ENCODE assay signal across 8 cellular contexts in the genomic region with DNA sequence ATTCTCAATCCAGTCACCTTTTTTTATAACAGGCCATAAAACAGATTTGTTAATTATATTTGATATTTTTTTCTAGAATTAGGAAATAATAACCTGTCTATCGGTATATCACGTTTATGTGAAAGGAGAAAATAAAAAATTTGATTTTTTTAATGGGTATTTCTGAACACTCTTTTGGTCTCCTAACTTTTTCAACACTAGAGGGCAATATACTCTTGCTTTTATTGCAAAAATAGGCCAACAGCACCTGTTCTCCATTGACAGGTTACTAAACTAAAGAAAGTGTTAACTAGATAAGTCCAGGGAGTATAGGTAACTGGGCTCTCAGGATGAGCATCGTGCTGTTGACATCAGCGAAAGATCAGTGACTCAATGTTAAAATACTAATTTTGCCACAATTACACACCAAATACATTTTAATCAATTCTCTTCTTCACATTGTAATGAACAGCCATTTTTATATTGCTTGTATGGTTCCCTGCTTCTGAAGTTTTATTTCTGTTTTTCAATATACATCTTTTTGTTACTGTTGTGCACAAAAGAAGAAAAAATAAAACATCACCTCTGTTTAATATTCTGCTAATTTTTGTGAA. TPM values are rescaled to one million over a fixed set of nuclear protein-coding genes. Genes with fewer than 3 reads are reported as not detected.
DNase-seq lines count a peak whose midpoint lies in the region; ATAC-seq, FAIRE-seq and TF ChIP-seq lines count a peak whose summit lies in the region.

No MANE protein-coding gene starts in this region.

- CTCF ChIA-PET in SK-N-SH (lab: Yijun Ruan, JAX) = no interaction called here

- H3K4me2 ChIP-seq in DOHH2 (ENCODE audit: low read length) (no peak overlapping the region), SK-N-SH (no peak overlapping the region)

- H3K79me2 ChIP-seq in DOHH2 (ENCODE audit: control insufficient read depth, low read length) (no peaks in the 10 kb centered on the region), SK-N-SH (ENCODE audit: insufficient read depth) (no peaks in the 10 kb centered on the region)

- no peaks in the 10 kb centered on the region for H3K27me3 ChIP-seq in DOHH2 (ENCODE audit: control insufficient read depth, low read length)
- H3K27me3 ChIP-seq in SK-N-SH (ENCODE audit: insufficient read depth) = no peaks in the 10 kb centered on the region

- no peaks in the 10 kb centered on the region for H3K9me2 ChIP-seq in DOHH2 (replicated peaks; ENCODE audit: control insufficient read depth, low read length)
- H3K9me2 ChIP-seq in SK-N-SH = no peaks in the 10 kb centered on the region

- H3K27ac ChIP-seq in DOHH2 (ENCODE audit: low read depth, low read length) (no peak overlapping the region), SK-N-SH (ENCODE audit: low read depth in 2 of 2, low read length in 1 of 2) (no peak overlapping the region)

- no peaks in the 10 kb centered on the region for H3K4me1 ChIP-seq in DOHH2 (ENCODE audit: control insufficient read depth, low read length)
- H3K4me1 ChIP-seq in SK-N-SH (ENCODE audit: control insufficient read depth in 1 of 2, insufficient read depth in 2 of 2, low read depth in 1 of 2, low read length in 1 of 2) = no peaks in the 10 kb centered on the region; a peak in 1 of 4 replicates

- H3F3A ChIP-seq in DOHH2 (ENCODE audit: control insufficient read depth, insufficient read depth) (no peaks in the 10 kb centered on the region), SK-N-SH (replicated peaks; ENCODE audit: insufficient read depth) (no peaks in the 10 kb centered on the region)

- FAIRE-seq in islet of Langerhans (lab: Jason Lieb, UNC) = peak; percentile 93

- DNase-seq in SK-N-SH = peak; percentile 4
- DNase-seq in activated CD4-positive, CD25-positive, alpha-beta regulatory T cell (lab: John Stamatoyannopoulos, UW) = no peak
- no peak for DNase-seq in GM19238 (ENCODE audit: insufficient read length, low spot score)
- DNase-seq in activated naive CD4-positive, alpha-beta T cell treated with Interleukin-2 at 50 U/mL for 16 hours = no peak

- ATAC-seq in GM21423 (IDR thresholded peaks at IDR 0.05; ENCODE audit: unreplicated experiment) = peak; percentile 56

- no peaks in the 10 kb centered on the region for H4K20me1 ChIP-seq in DOHH2 (ENCODE audit: control insufficient read depth, insufficient read depth, low read depth, low read length)
- H4K20me1 ChIP-seq in SK-N-SH (ENCODE audit: insufficient read depth) = no peaks in the 10 kb centered on the region

- H2AFZ ChIP-seq in SK-N-SH (ENCODE audit: low read depth) = no peak overlapping the region

- no peak overlapping the region for H3K4me3 ChIP-seq in DOHH2 (ENCODE audit: low read length)
- no peak overlapping the region; a peak in 1 of 4 replicates for H3K4me3 ChIP-seq in SK-N-SH (ENCODE audit: low read depth in 2 of 2, low read length in 1 of 2)

- H3K9ac ChIP-seq in SK-N-SH = no peak overlapping the region

- POLR2A ChIA-PET in SK-N-SH (lab: Yijun Ruan, JAX) = no interaction called here

- peak; percentile 68 for TF ChIP-seq RAD21 in SK-N-SH (IDR thresholded peaks at IDR 0.05; ENCODE audit: low read length)

- 0% methylated on average over 4 of the region's 4 CpGs for WGBS in SK-N-SH (ENCODE audit: low lambda C conversion rate)

- H3K9me3 ChIP-seq in DOHH2 (ENCODE audit: control insufficient read depth, insufficient read depth, low read length) (no peaks in the 10 kb centered on the region), SK-N-SH (no peaks in the 10 kb centered on the region)

- TF ChIP-seq CTCF in DOHH2 (IDR thresholded peaks at IDR 0.05; ENCODE audit: low read depth, low read length, poor library complexity, severe bottlenecking) (peak; percentile 60), LNCAP (IDR thresholded peaks at IDR 0.05) (peak; percentile 54), SK-N-SH (IDR thresholded peaks at IDR 0.05) (peak; percentile 86)

- H3K36me3 ChIP-seq in DOHH2 (ENCODE audit: control insufficient read depth, low read length) (no peaks in the 10 kb centered on the region), SK-N-SH (replicated peaks in 1 of 2; ENCODE audit: control insufficient read depth in 1 of 2, insufficient read depth in 2 of 2, low read length in 1 of 2) (no peaks in the 10 kb centered on the region)

- no peak for TF ChIP-seq EP300 in SK-N-SH (IDR thresholded peaks at IDR 0.05; ENCODE audit: borderline replicate concordance in 1 of 2, low read depth in 1 of 2, low read length in 1 of 2)

TF ChIP-seq in SK-N-SH, 30 proteins besides CTCF, POLR2A, EP300 and RAD21:
- TF ChIP-seq FOXJ3 (CRISPR knock-in tag; IDR thresholded peaks at IDR 0.05) = no peak
- TF ChIP-seq EZH2phosphoT487 (IDR thresholded peaks at IDR 0.05; ENCODE audit: borderline replicate concordance, low read depth) = no peak
- peak; percentile 14; the same call in 1 of the 2 replicates for TF ChIP-seq SMC3 (IDR thresholded peaks at IDR 0.05; ENCODE audit: low read depth, low read length)
- TF ChIP-seq USF2 (IDR thresholded peaks at IDR 0.05; ENCODE audit: borderline replicate concordance, low read depth, low read length) = no peak
- no peak for TF ChIP-seq USF1 (IDR thresholded peaks at IDR 0.05; ENCODE audit: borderline replicate concordance, low read depth)
- TF ChIP-seq RXRA (IDR thresholded peaks at IDR 0.05; ENCODE audit: borderline replicate concordance, low read depth) = no peak
TF ChIP-seq in SK-N-SH: peak in this region for 1.

RNA-seq across cellular contexts. Expression of gene NDST4, which starts 22.8 kb away (rescaled TPM):
- not detected in 2 replicates for polyA plus RNA-seq in SK-N-SH (2012; rRNA removed)
- polyA plus RNA-seq in SK-N-SH (2012; cell fraction: cytosol; rRNA removed) = not detected in 2 replicates
- polyA plus RNA-seq in SK-N-SH (2012; cell fraction: nucleus; rRNA removed) = not detected in 2 replicates
